8 cellular contexts compared by ENCODE assay signal in the genomic region with DNA sequence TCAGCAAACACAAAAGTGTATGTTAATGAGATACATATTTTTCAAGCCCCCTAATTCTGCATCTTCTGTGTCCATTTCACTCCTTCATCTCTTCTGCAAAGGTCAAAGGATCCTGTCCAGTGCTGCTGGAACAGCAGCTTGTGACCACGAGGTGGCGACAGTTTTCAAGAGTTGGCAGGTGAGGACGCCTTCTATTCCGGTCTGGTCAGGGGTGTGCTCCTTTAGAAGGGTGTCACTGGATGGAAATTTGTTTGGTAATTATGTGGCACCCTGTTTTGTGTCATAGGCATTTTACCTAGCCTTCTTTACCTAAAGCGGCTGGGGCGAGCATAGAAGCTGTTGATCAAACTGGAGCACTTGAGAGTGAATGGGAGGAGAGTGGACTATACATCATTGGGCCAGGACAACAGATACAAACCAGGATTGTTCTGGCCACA. TPM values are rescaled to one million over a fixed set of nuclear protein-coding genes. Genes with fewer than 3 reads are reported as not detected.
DNase-seq lines count a peak whose midpoint lies in the region; ATAC-seq, FAIRE-seq and TF ChIP-seq lines count a peak whose summit lies in the region.

No MANE protein-coding gene starts in this region.

- no peaks in the 10 kb centered on the region for H3K9me3 ChIP-seq in H1 (ENCODE audit: insufficient read depth in 2 of 2, low read depth in 1 of 2, low read length in 1 of 2)

- CTCF ChIA-PET in activated CD8-positive, alpha-beta T cell treated with anti-CD3 and anti-CD28 coated beads, Interleukin-2, amount 10 ng/mL, durations not matched to agents 7 days and 5 days (lab: Charles Lee) = interaction anchor here (0.6 to 7.5 kb wide), 20 partner anchors 8 to 434 kb away, joined by 3 to 102 read pairs (median 4); a partner anchor contains a TSS
- CTCF ChIA-PET in H1 (lab: Charles Lee; ENCODE audit: partially characterized antibody) = interaction anchor here (0.6 to 4.5 kb wide), 20 partner anchors 11 to 464 kb away, joined by 3 to 82 read pairs (median 3); no protein-coding TSS in a partner anchor

- no peak for TF ChIP-seq EP300 in H1 (IDR thresholded peaks at IDR 0.05; ENCODE audit: borderline replicate concordance in 1 of 2, low read depth in 2 of 2, low read length in 2 of 2)

- TF ChIP-seq POLR2A in H1 (IDR thresholded peaks at IDR 0.05; ENCODE audit: control extremely low read depth in 1 of 2, low read depth in 2 of 2, low read length in 2 of 2) = no peak

- TF ChIP-seq CTCF in GM12874 (IDR thresholded peaks at IDR 0.05; ENCODE audit: insufficient read depth, low read depth, low read length) (peak; percentile 83), H1 (IDR thresholded peaks at IDR 0.05; ENCODE audit: control extremely low read depth in 1 of 3, insufficient read depth in 1 of 3, low read depth in 1 of 3, low read length in 3 of 3) (peak; percentile 88 to 94 (median 92))

- no peak overlapping the region for H2BK20ac ChIP-seq in H1 (ENCODE audit: low read length)

- no peak overlapping the region for H2BK12ac ChIP-seq in H1 (ENCODE audit: low read depth, low read length)

- no peaks in the 10 kb centered on the region for H3K9me3 Mint-ChIP-seq in activated CD8-positive, alpha-beta T cell treated with anti-CD3 and anti-CD28 coated beads, Interleukin-2, amount 10 ng/mL, durations not matched to agents 7 days and 5 days (ENCODE audit: insufficient read depth)

- H3K18ac ChIP-seq in H1 (ENCODE audit: extremely low read depth, low read length) = no peak overlapping the region
- H3K18ac ChIP-seq in mesendoderm (ENCODE audit: low read length) = no peak overlapping the region

- H3K56ac ChIP-seq in H1 (replicated peaks; ENCODE audit: insufficient read length, low read depth, low read length) (no peak overlapping the region), mesendoderm (ENCODE audit: low read length) (no peak overlapping the region)

- no peak overlapping the region for H3K9ac ChIP-seq in H1 (replicated peaks in 1 of 4; ENCODE audit: extremely low read depth in 1 of 4, low read depth in 3 of 4, low read length in 3 of 4)
- no peak overlapping the region for H3K9ac ChIP-seq in mesendoderm (ENCODE audit: low read length)

- H3K4me1 ChIP-seq in H1 (replicated peaks in 1 of 4; ENCODE audit: control insufficient read depth in 3 of 4, insufficient read depth in 4 of 4, low read length in 3 of 4) = peaks cover 0 to 7% (median 4%) of the 10 kb centered on the region in 4 experiments; a peak in 3 of 7 replicates
- no peaks in the 10 kb centered on the region for H3K4me1 ChIP-seq in mesendoderm (ENCODE audit: control insufficient read depth, low read depth, low read length)

- no peaks in the 10 kb centered on the region for H3K36me3 ChIP-seq in H1 (ENCODE audit: control insufficient read depth in 2 of 4, insufficient read depth in 4 of 4, low read length in 3 of 4)
- H3K36me3 ChIP-seq in mesendoderm (ENCODE audit: control insufficient read depth, insufficient read depth, low read length) = no peaks in the 10 kb centered on the region

- H2AK5ac ChIP-seq in H1 (ENCODE audit: low read depth, low read length) = no peak overlapping the region
- no peak overlapping the region for H2AK5ac ChIP-seq in mesendoderm (ENCODE audit: low read length)

- H3K79me2 ChIP-seq in H1 (ENCODE audit: control insufficient read depth in 1 of 2, insufficient read depth in 2 of 2, low read length in 2 of 2) (no peaks in the 10 kb centered on the region), mesendoderm (ENCODE audit: control insufficient read depth, insufficient read depth, low read length) (no peaks in the 10 kb centered on the region)

- H4K20me1 ChIP-seq in H1 (replicated peaks in 1 of 2; ENCODE audit: control insufficient read depth in 1 of 2, insufficient read depth in 2 of 2, low read length in 2 of 2) = no peaks in the 10 kb centered on the region

- no peak overlapping the region for H2BK120ac ChIP-seq in H1 (replicated peaks; ENCODE audit: low read depth, low read length)
- no peak overlapping the region for H2BK120ac ChIP-seq in mesendoderm (ENCODE audit: low read depth, low read length)

- H4K8ac ChIP-seq in H1 (ENCODE audit: extremely low read depth, insufficient read depth, low read length) (no peak overlapping the region), mesendoderm (ENCODE audit: low read depth, low read length) (no peak overlapping the region)

- H3K23ac ChIP-seq in H1 (ENCODE audit: insufficient read length) = no peak overlapping the region
- no peak overlapping the region for H3K23ac ChIP-seq in mesendoderm (ENCODE audit: low read length)

- peak; percentile 80 for FAIRE-seq in H1 (lab: Jason Lieb, UNC)

- H3K27ac Mint-ChIP-seq in activated CD8-positive, alpha-beta T cell treated with anti-CD3 and anti-CD28 coated beads, Interleukin-2, amount 10 ng/mL, durations not matched to agents 7 days and 5 days = no peak overlapping the region

- H3K27me3 Mint-ChIP-seq in activated CD8-positive, alpha-beta T cell treated with anti-CD3 and anti-CD28 coated beads, Interleukin-2, amount 10 ng/mL, durations not matched to agents 7 days and 5 days (ENCODE audit: low read depth) = no peaks in the 10 kb centered on the region

- no peak overlapping the region for H3K4me2 ChIP-seq in H1 (ENCODE audit: insufficient read depth in 1 of 2, low read depth in 2 of 2, low read length in 2 of 2)
- H3K4me2 ChIP-seq in mesendoderm (ENCODE audit: low read length) = no peak overlapping the region

- H3K4me3 ChIP-seq in H1 (ENCODE audit: extremely low read depth in 1 of 4, insufficient read depth in 2 of 4, low read depth in 3 of 4, low read length in 4 of 4) (no peak overlapping the region), mesendoderm (ENCODE audit: low read length) (no peak overlapping the region)

- peak overlapping the region; percentile 5 for H4K91ac ChIP-seq in H1 (replicated peaks; ENCODE audit: insufficient read length, low read length)

- H2BK5ac ChIP-seq in H1 (ENCODE audit: low read depth, low read length) = no peak overlapping the region
- H2BK5ac ChIP-seq in mesendoderm (ENCODE audit: low read length) = no peak overlapping the region

- no peaks in the 10 kb centered on the region for H3K27me3 ChIP-seq in H1 (replicated peaks in 1 of 4; ENCODE audit: control insufficient read depth in 3 of 4, extremely low read depth in 1 of 4, insufficient read depth in 3 of 4, low read length in 3 of 4)
- H3K27me3 ChIP-seq in mesendoderm (ENCODE audit: insufficient read depth, low read length, poor library complexity) = no peaks in the 10 kb centered on the region

- POLR2A ChIA-PET in activated CD8-positive, alpha-beta T cell treated with anti-CD3 and anti-CD28 coated beads, Interleukin-2, amount 10 ng/mL, durations not matched to agents 7 days and 5 days (lab: Charles Lee) = interaction anchor here (0.8 kb wide), 1 partner anchor 352 kb away, joined by 5 read pairs; no protein-coding TSS in a partner anchor
- POLR2A ChIA-PET in H1 (lab: Charles Lee; ENCODE audit: partially characterized antibody) = interaction anchor here (1.1 kb wide), 1 partner anchor 351 kb away, joined by 3 read pairs; no protein-coding TSS in a partner anchor

- peak; percentile 75 for ATAC-seq in HG03045 (IDR thresholded peaks at IDR 0.05; ENCODE audit: unreplicated experiment)
- ATAC-seq in activated CD8-positive, alpha-beta T cell treated with anti-CD3 and anti-CD28 coated beads, Interleukin-2, amount 10 ng/mL, durations not matched to agents 7 days and 5 days = peak; percentile 91

- H3K4ac ChIP-seq in H1 (replicated peaks; ENCODE audit: insufficient read length, low read depth, low read length) (peak overlapping the region; percentile 35), mesendoderm (ENCODE audit: low read depth, low read length) (no peak overlapping the region)

- H4K5ac ChIP-seq in H1 (ENCODE audit: insufficient read length, low read depth, low read length) = no peak overlapping the region
- H4K5ac ChIP-seq in mesendoderm (ENCODE audit: low read length) = no peak overlapping the region

- no peak overlapping the region for H3K14ac ChIP-seq in H1 (ENCODE audit: insufficient read length)

- TF ChIP-seq RAD21 in H1 (IDR thresholded peaks at IDR 0.05 in 1 of 2, conservative IDR thresholded peaks at IDR 0.05 in 1 of 2; ENCODE audit: low read depth in 2 of 2, low read length in 2 of 2) = peak; percentile 96 to 97

- H3K4me1 Mint-ChIP-seq in activated CD8-positive, alpha-beta T cell treated with anti-CD3 and anti-CD28 coated beads, Interleukin-2, amount 10 ng/mL, durations not matched to agents 7 days and 5 days (ENCODE audit: low read depth) = peaks cover 2% of the 10 kb centered on the region

- peak; percentile 32 for DNase-seq in 8988T
- peak; percentile 83 for DNase-seq in NCI-H82 (lab: John Stamatoyannopoulos, UW)
- peak; percentile 83 for DNase-seq in activated CD8-positive, alpha-beta T cell treated with anti-CD3 and anti-CD28 coated beads, Interleukin-2, amount 10 ng/mL, durations not matched to agents 7 days and 5 days
- DNase-seq in H1 (ENCODE audit: low read depth in 1 of 2, low spot score in 2 of 2) = peak; percentile 38 to 82
- peak; percentile 81 for DNase-seq in mesendoderm
- peak; percentile 39 to 40 for DNase-seq in stimulated activated CD8-positive, alpha-beta memory T cell treated with anti-CD3 and anti-CD28 coated beads, Interleukin-2, amount 100 ng/mL, for 1 hour (ENCODE audit: low read depth in 2 of 2)

- H2BK15ac ChIP-seq in H1 (ENCODE audit: low read length) (no peak overlapping the region), mesendoderm (replicated peaks; ENCODE audit: low read depth) (no peak overlapping the region)

- 41% methylated on average over 6 of the region's 6 CpGs; no CpG with 5 or more reads in 1 of the 2 experiments for WGBS in H1 (ENCODE audit: extremely low coverage in 1 of 2, insufficient coverage in 1 of 2, insufficient read length in 1 of 2, insufficient replicate concordance in 2 of 2, low coverage in 1 of 2, low lambda C conversion rate in 2 of 2, missing lambda C conversion rate in 1 of 2), 2 experiments
- no CpG with 5 or more reads among the region's 6 CpGs for WGBS in mesendoderm (ENCODE audit: extremely low coverage, insufficient coverage, low lambda C conversion rate)

- H3K23me2 ChIP-seq in H1 (ENCODE audit: low read depth, low read length) = no peaks in the 10 kb centered on the region

- no peak overlapping the region for H3K4me3 Mint-ChIP-seq in activated CD8-positive, alpha-beta T cell treated with anti-CD3 and anti-CD28 coated beads, Interleukin-2, amount 10 ng/mL, durations not matched to agents 7 days and 5 days

- H2AFZ ChIP-seq in H1 (ENCODE audit: low read length) = no peak overlapping the region

- H3K27ac ChIP-seq in H1 (ENCODE audit: low read depth, low read length) (no peak overlapping the region), mesendoderm (ENCODE audit: low read depth, low read length) (no peak overlapping the region)

- H3K79me1 ChIP-seq in H1 (ENCODE audit: low read depth, low read length) (no peaks in the 10 kb centered on the region), mesendoderm (ENCODE audit: low read length) (no peaks in the 10 kb centered on the region)

- no peaks in the 10 kb centered on the region for H3K36me3 Mint-ChIP-seq in activated CD8-positive, alpha-beta T cell treated with anti-CD3 and anti-CD28 coated beads, Interleukin-2, amount 10 ng/mL, durations not matched to agents 7 days and 5 days (ENCODE audit: low read depth)

RNA-seq across cellular contexts. Expression of a gene that starts 32.9 kb away (rescaled TPM):
- not detected for total RNA-seq in activated CD8-positive, alpha-beta T cell treated with anti-CD3 and anti-CD28 coated beads, Interleukin-2, amount 10 ng/mL, durations not matched to agents 7 days and 5 days
- not detected in 2 replicates for total RNA-seq in H1 (2021; fragmentation: NEBNext Ultra II Directional; extraction: Animal tissue kit (Norgen Biotek cat#: 25700))
- polyA plus RNA-seq in H1 (2011; rRNA removed) = not detected in 2 replicates
- polyA plus RNA-seq in H1 (2011; cell fraction: cytosol; rRNA removed) = not detected
- not detected for polyA plus RNA-seq in H1 (2011; cell fraction: nucleus; rRNA removed)
- 0.07 to 0.11 TPM (median 0.08 TPM) in 3 of 4 replicates, not detected in the other for polyA plus RNA-seq in H1 (2012, experiment 1 of 2)
- polyA plus RNA-seq in H1 (2012, experiment 2 of 2) = not detected
- not detected for polyA plus RNA-seq in H1 (2013, experiment 1 of 2)
- polyA plus RNA-seq in H1 (2013, experiment 2 of 2) = not detected
- polyA minus RNA-seq in H1 (2011; rRNA and poly(A)+ RNA removed) = not detected in 2 replicates
- not detected for polyA minus RNA-seq in H1 (2011; cell fraction: cytosol; rRNA and poly(A)+ RNA removed)
- not detected for polyA minus RNA-seq in H1 (2011; cell fraction: nucleus; rRNA and poly(A)+ RNA removed)
- polyA plus RNA-seq in mesendoderm (2013, experiment 1 of 2) = 0.03 TPM
- 0.04 TPM for polyA plus RNA-seq in mesendoderm (2013, experiment 2 of 2)

RNA-seq across cellular contexts. Expression of a gene that starts 50.8 kb away (rescaled TPM):
- total RNA-seq in activated CD8-positive, alpha-beta T cell treated with anti-CD3 and anti-CD28 coated beads, Interleukin-2, amount 10 ng/mL, durations not matched to agents 7 days and 5 days = 10 to 100 TPM in 1 of 2 experiments, 1 to 10 TPM in 1; 9.5 to 10.1 TPM
- total RNA-seq in H1 (2021; fragmentation: NEBNext Ultra II Directional; extraction: Animal tissue kit (Norgen Biotek cat#: 25700)) = 10.6 TPM in 2 replicates
- 1.4 and 1.7 TPM in 2 replicates for polyA plus RNA-seq in H1 (2011; rRNA removed)
- polyA plus RNA-seq in H1 (2011; cell fraction: cytosol; rRNA removed) = 1.8 TPM
- polyA plus RNA-seq in H1 (2011; cell fraction: nucleus; rRNA removed) = 0.96 TPM
- 3.4 to 6.3 TPM (median 4.4 TPM) in 4 replicates for polyA plus RNA-seq in H1 (2012, experiment 1 of 2)
- polyA plus RNA-seq in H1 (2012, experiment 2 of 2) = 1.7 TPM
- polyA plus RNA-seq in H1 (2013, experiment 1 of 2) = 5.9 TPM
- 5.7 TPM for polyA plus RNA-seq in H1 (2013, experiment 2 of 2)
- polyA minus RNA-seq in H1 (2011; rRNA and poly(A)+ RNA removed) = 2.5 and 4.1 TPM in 2 replicates
- 3.4 TPM for polyA minus RNA-seq in H1 (2011; cell fraction: cytosol; rRNA and poly(A)+ RNA removed)
- 4.7 TPM for polyA minus RNA-seq in H1 (2011; cell fraction: nucleus; rRNA and poly(A)+ RNA removed)
- 9.3 TPM for polyA plus RNA-seq in mesendoderm (2013, experiment 1 of 2)
- 9.0 TPM for polyA plus RNA-seq in mesendoderm (2013, experiment 2 of 2)

Comparison
In these comparisons a context has a peak if more than half of its experiments do, and no peak if none do; other contexts are left out.
1. DNase-seq: peak in every context shown above with its lines; median percentile 83 in NCI-H82; 83 in activated CD8-positive, alpha-beta T cell treated with anti-CD3 and anti-CD28 coated beads, Interleukin-2, amount 10 ng/mL, durations not matched to agents 7 days and 5 days; 81 in mesendoderm; 60 in H1; 40 in stimulated activated CD8-positive, alpha-beta memory T cell treated with anti-CD3 and anti-CD28 coated beads, Interleukin-2, amount 100 ng/mL, for 1 hour; 32 in 8988T.